ENCODE assay signal across 17 cellular contexts in genomic region chr20:34776177-34776576, GRCh38.
"Had no signal": no experiment of that assay in that cellular context is flagged by ENCODE, and none has a peak within 500 bp of the region (broad histone marks: within the 10 kb centered on the region; RNA-seq: fewer than 3 reads in every experiment).

No MANE protein-coding gene starts in this region.

- DNase-seq: KBM-7, MV-4-11, NCI-H1048, NCI-H1105, NCI-H1417, NCI-H1436 treated with DMSO at 0.1 percent for 48 hours, NCI-H1694 treated with DMSO at 0.1 percent for 48 hours, NCI-H1930, NCI-H2081, NCI-H2107, NCI-H2227 treated with DMSO at 0.1 percent for 48 hours, NCI-H524 treated with DMSO at 0.1 percent for 48 hours, NCI-H69, NCI-H774, SHP77, SK-N-SH had no signal

- H3K9me3 ChIP-seq: SK-N-SH had no signal

- H3K27ac ChIP-seq: RWPE1 had no signal
